ENCODE assay signal across 12 cellular contexts in the genomic region with DNA sequence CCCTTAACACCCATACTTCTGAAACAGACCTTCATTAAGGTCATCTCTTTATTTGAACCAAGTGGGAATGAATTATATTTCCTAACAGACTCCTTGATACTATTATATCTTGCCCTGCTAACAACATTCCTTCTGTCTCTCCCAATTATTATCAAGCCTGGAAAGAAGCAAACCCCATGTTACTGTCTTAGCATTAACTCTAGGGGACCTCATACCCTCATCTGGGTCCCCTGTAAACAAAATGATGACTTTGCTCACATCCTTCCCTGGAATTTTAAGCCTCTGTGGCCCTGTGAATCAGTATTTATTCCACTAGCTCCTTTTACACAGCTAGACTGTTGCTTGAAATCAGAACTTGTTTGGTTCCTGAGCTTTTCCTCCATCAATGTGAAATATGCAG. TPM values are rescaled to one million over a fixed set of nuclear protein-coding genes. Genes with fewer than 3 reads are reported as not detected.
DNase-seq lines count a peak whose midpoint lies in the region; ATAC-seq and TF ChIP-seq lines count a peak whose summit lies in the region.
"Had no signal": no experiment of that assay in that cellular context is flagged by ENCODE, and none has a peak within 500 bp of the region (broad histone marks: within the 10 kb centered on the region; RNA-seq: fewer than 3 reads in every experiment).

No MANE protein-coding gene starts in this region.

- TF ChIP-seq CTCF in IMR-90 (conservative IDR thresholded peaks at IDR 0.05; ENCODE audit: low read depth, low read length) (no peak; the same call in 1 of the 2 replicates), psoas muscle (IDR thresholded peaks at IDR 0.05) (no peak)

- H3K79me2 ChIP-seq in ACC112 (ENCODE audit: control insufficient read depth, insufficient read depth, low read length, unreplicated experiment): peaks cover 17% of the 10 kb centered on the region

- dilution Hi-C loops in IMR-90 (cut with HindIII; ENCODE audit: low sequenced_read_pairs, unreplicated experiment): no loop called here

- CTCF ChIA-PET in IMR-90 (lab: Yijun Ruan, JAX): interaction anchor here (0.6 to 1.0 kb wide), 4 partner anchors 58 to 461 kb away, joined by 3 read pairs; no protein-coding TSS in a partner anchor

- H2AFZ ChIP-seq in ACC112 (ENCODE audit: low read length, unreplicated experiment) (no peak overlapping the region), IMR-90 (replicated peaks; ENCODE audit: low read length, poor library complexity) (no peak overlapping the region)

- H3K27ac ChIP-seq in ACC112 (ENCODE audit: low read depth, low read length): peak overlapping the region; percentile 97
- H3K27ac ChIP-seq in IMR-90 (ENCODE audit: insufficient read depth, low read length): peak overlapping the region; percentile 87
- H3K27ac ChIP-seq in psoas muscle: peak overlapping the region; percentile 89

- H4K91ac ChIP-seq in IMR-90 (ENCODE audit: insufficient read depth, low read depth, low read length): peak overlapping the region; percentile 99

- H3K56ac ChIP-seq in IMR-90 (ENCODE audit: extremely low read depth, insufficient read depth, low read length): peak overlapping the region; percentile 94

- intact Hi-C loops in IMR-90 (cut with micrococcal nuclease): loop anchor here (1.0 to 2.0 kb wide), 4 partner anchors 15 to 298 kb away; no protein-coding TSS in a partner anchor
- intact Hi-C loops in psoas muscle (cut with DNase I): no loop called here
- intact Hi-C loops in left colon (cut with DNase I, micrococcal nuclease): no loop called here

- H3K14ac ChIP-seq in IMR-90 (replicated peaks; ENCODE audit: low read depth, low read length): peak overlapping the region; percentile 95

- H3K4me3 ChIP-seq in ACC112 (ENCODE audit: low read depth, low read length) (no peak overlapping the region), IMR-90 (ENCODE audit: insufficient read depth, low read depth, low read length) (no peak overlapping the region), psoas muscle (no peak overlapping the region)

- H4K20me1 ChIP-seq in IMR-90 (ENCODE audit: insufficient read depth, low read length): no peaks in the 10 kb centered on the region

- peak overlapping the region; percentile 53 for H3K18ac ChIP-seq in IMR-90 (ENCODE audit: low read depth, low read length)

- DNase-seq in IMR-90: peak; percentile 62
- DNase-seq in fibroblast of gingiva (ENCODE audit: low read depth): peak; percentile 86
- no peak for DNase-seq in psoas muscle
- DNase-seq in left colon: no peak
- no peak for DNase-seq in CD1c-positive myeloid dendritic cell (ENCODE audit: extremely low spot score)
- DNase-seq: activated gamma-delta T cell; effector memory CD4-positive, alpha-beta T cell; NCI-H1930; NCI-H748 treated with DMSO at 0.1 percent for 48 hours had no signal

- no peaks in the 10 kb centered on the region for H3K9me3 ChIP-seq in IMR-90 (ENCODE audit: control insufficient read depth, insufficient read depth, low read length)
- H3K9me3 ChIP-seq in psoas muscle: no peaks in the 10 kb centered on the region

- H2BK20ac ChIP-seq in IMR-90 (ENCODE audit: low read depth, low read length): peak overlapping the region; percentile 97

- peak overlapping the region; percentile 99 for H2AK5ac ChIP-seq in IMR-90 (ENCODE audit: low read depth, low read length)

- peaks cover 15 to 49% of the 10 kb centered on the region in 2 experiments; a peak in 3 of 4 replicates for H3K79me1 ChIP-seq in IMR-90 (ENCODE audit: low read depth in 1 of 2, low read length in 2 of 2)

- peaks cover 8% of the 10 kb centered on the region; the same call in 1 of the 2 replicates for H3K36me3 ChIP-seq in ACC112 (ENCODE audit: insufficient read depth, low read length)
- H3K36me3 ChIP-seq in IMR-90 (ENCODE audit: control insufficient read depth, insufficient read depth, low read length): no peaks in the 10 kb centered on the region; the same call in 1 of the 2 replicates
- H3K36me3 ChIP-seq in psoas muscle (ENCODE audit: insufficient read depth in 1 of 2, low read depth in 1 of 2): no peaks in the 10 kb centered on the region

- H3K4me1 ChIP-seq in ACC112 (ENCODE audit: control insufficient read depth, insufficient read depth, low read length, unreplicated experiment): peaks cover 73% of the 10 kb centered on the region
- H3K4me1 ChIP-seq in IMR-90 (ENCODE audit: control insufficient read depth, insufficient read depth, low read length): peaks cover 18% of the 10 kb centered on the region
- H3K4me1 ChIP-seq in psoas muscle: peaks cover 31% of the 10 kb centered on the region

- peak overlapping the region; percentile 99 for H3K4ac ChIP-seq in IMR-90 (ENCODE audit: low read depth, low read length)

- peak overlapping the region; percentile 53 for H2AK9ac ChIP-seq in IMR-90 (replicated peaks; ENCODE audit: low read depth, low read length, poor library complexity)

- peak overlapping the region; percentile 25; the same call in 1 of the 2 replicates for H3K4me2 ChIP-seq in IMR-90 (ENCODE audit: low read depth, low read length)

- H2BK5ac ChIP-seq in IMR-90 (ENCODE audit: low read depth, low read length, poor library complexity, severe bottlenecking): peak overlapping the region; percentile 98

- peak overlapping the region; percentile 38; the same call in 1 of the 2 replicates for H3K9ac ChIP-seq in IMR-90 (ENCODE audit: low read depth, low read length)

- BruUV-seq in IMR-90 (replicated peaks; lab: Mats Ljungman, UMichigan): no TSS peak

- H3K23ac ChIP-seq in IMR-90 (ENCODE audit: low read depth, low read length): peak overlapping the region; percentile 94

- POLR2A ChIA-PET in IMR-90 (lab: Charles Lee; ENCODE audit: unreplicated experiment): no interaction called here

- H4K8ac ChIP-seq in IMR-90 (ENCODE audit: low read depth in 2 of 2, low read length in 2 of 2): peak overlapping the region; percentile 83 to 90

- peak; percentile 51 for ATAC-seq in IMR-90 (ENCODE audit: low read depth)
- peak in 1 of 4 donors; percentile 16 for ATAC-seq in psoas muscle
- ATAC-seq in left colon: no peak
- ATAC-seq in GM19395 (IDR thresholded peaks at IDR 0.05; ENCODE audit: unreplicated experiment): no peak
- no peak for ATAC-seq in HG02678 (IDR thresholded peaks at IDR 0.05; ENCODE audit: unreplicated experiment)

- no peaks in the 10 kb centered on the region for H3K27me3 ChIP-seq in ACC112 (ENCODE audit: insufficient read depth, low read length)
- H3K27me3 ChIP-seq in IMR-90 (ENCODE audit: control insufficient read depth, insufficient read depth, low read length): no peaks in the 10 kb centered on the region
- no peaks in the 10 kb centered on the region for H3K27me3 ChIP-seq in psoas muscle (ENCODE audit: insufficient read depth in 3 of 3, low read length in 2 of 3)

- in situ Hi-C loops in IMR-90 (cut with MboI; ENCODE audit: low sequenced_read_pairs): loop anchor here (5.0 kb wide), 3 partner anchors 83 to 383 kb away; no protein-coding TSS in a partner anchor

- TF ChIP-seq RAD21 in IMR-90 (IDR thresholded peaks at IDR 0.05; ENCODE audit: low read length): peak; percentile 11; the same call in 1 of the 2 replicates

- TF ChIP-seq POLR2A in IMR-90 (IDR thresholded peaks at IDR 0.05; ENCODE audit: low read depth, low read length): no peak

- peak overlapping the region; percentile 99 for H2BK120ac ChIP-seq in IMR-90 (ENCODE audit: low read depth, low read length)

- H3K9me1 ChIP-seq in IMR-90 (ENCODE audit: insufficient read depth, low read length): peaks cover 23% of the 10 kb centered on the region

- peak overlapping the region; percentile 94 for H4K5ac ChIP-seq in IMR-90 (ENCODE audit: low read depth, low read length)

- peak overlapping the region; percentile 94; the same call in 2 of the 3 replicates for H2BK15ac ChIP-seq in IMR-90 (ENCODE audit: low read depth, low read length)

TF ChIP-seq in IMR-90, 13 proteins besides CTCF, POLR2A, EP300 and RAD21 (continues in another document):
- TF ChIP-seq RCOR1 (IDR thresholded peaks at IDR 0.05; ENCODE audit: insufficient replicate concordance, low read length): no peak
- no peak for TF ChIP-seq CEBPB (IDR thresholded peaks at IDR 0.05; ENCODE audit: low read depth, low read length)
- TF ChIP-seq NFE2L2 (IDR thresholded peaks at IDR 0.05; ENCODE audit: low read depth, low read length): no peak
- TF ChIP-seq SMC3 (IDR thresholded peaks at IDR 0.05; ENCODE audit: low read depth, low read length): no peak
- TF ChIP-seq MXI1 (IDR thresholded peaks at IDR 0.05; ENCODE audit: borderline replicate concordance, low read depth, low read length): no peak
- TF ChIP-seq, protein P1, sequence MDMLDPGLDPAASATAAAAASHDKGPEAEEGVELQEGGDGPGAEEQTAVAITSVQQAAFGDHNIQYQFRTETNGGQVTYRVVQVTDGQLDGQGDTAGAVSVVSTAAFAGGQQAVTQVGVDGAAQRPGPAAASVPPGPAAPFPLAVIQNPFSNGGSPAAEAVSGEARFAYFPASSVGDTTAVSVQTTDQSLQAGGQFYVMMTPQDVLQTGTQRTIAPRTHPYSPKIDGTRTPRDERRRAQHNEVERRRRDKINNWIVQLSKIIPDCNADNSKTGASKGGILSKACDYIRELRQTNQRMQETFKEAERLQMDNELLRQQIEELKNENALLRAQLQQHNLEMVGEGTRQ (IDR thresholded peaks at IDR 0.05; ENCODE audit: low read depth, low read length): no peak
- no peak for TF ChIP-seq BHLHE40 (IDR thresholded peaks at IDR 0.05; ENCODE audit: low read depth, low read length)
- TF ChIP-seq, protein P2, sequence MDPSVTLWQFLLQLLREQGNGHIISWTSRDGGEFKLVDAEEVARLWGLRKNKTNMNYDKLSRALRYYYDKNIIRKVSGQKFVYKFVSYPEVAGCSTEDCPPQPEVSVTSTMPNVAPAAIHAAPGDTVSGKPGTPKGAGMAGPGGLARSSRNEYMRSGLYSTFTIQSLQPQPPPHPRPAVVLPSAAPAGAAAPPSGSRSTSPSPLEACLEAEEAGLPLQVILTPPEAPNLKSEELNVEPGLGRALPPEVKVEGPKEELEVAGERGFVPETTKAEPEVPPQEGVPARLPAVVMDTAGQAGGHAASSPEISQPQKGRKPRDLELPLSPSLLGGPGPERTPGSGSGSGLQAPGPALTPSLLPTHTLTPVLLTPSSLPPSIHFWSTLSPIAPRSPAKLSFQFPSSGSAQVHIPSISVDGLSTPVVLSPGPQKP (IDR thresholded peaks at IDR 0.05; ENCODE audit: borderline replicate concordance, low read depth, low read length): no peak

RNA-seq across cellular contexts. Expression of gene BCL10, which starts 38.3 kb away (rescaled TPM):
- total RNA-seq in IMR-90 (2012; rRNA removed) (30.5 and 51.4 TPM in 2 replicates), psoas muscle (10 to 100 TPM in 1 of 4 donors, 1 to 10 TPM in 3; 4.2 to 10.9 (median 8.7) TPM), left colon (100 to 1,000 TPM; 108 to 115 TPM)
- polyA plus RNA-seq in IMR-90 (2012; rRNA removed) (11.2 and 15.3 TPM in 2 replicates), psoas muscle (1 to 10 TPM; 2.9 to 8.9 (median 5.2) TPM)
- 3.2 and 4.2 TPM in 2 replicates for polyA plus RNA-seq in IMR-90 (2012; cell fraction: cytosol; rRNA removed)
- 4.7 and 10.9 TPM in 2 replicates for polyA plus RNA-seq in IMR-90 (2012; cell fraction: nucleus; rRNA removed; ENCODE audit: low replicate concordance)

RNA-seq across cellular contexts. Expression of gene C1orf52, which starts 55.3 kb away (rescaled TPM):
- total RNA-seq in IMR-90 (2012; rRNA removed) (16.3 and 23.1 TPM in 2 replicates), psoas muscle (10 to 100 TPM; 10.2 to 20.7 (median 13.1) TPM), left colon (10 to 100 TPM; 17.4 to 20.3 TPM)
- polyA plus RNA-seq in IMR-90 (2012; rRNA removed) (31.3 and 33.5 TPM in 2 replicates), psoas muscle (10 to 100 TPM; 13.3 to 28.8 (median 20.7) TPM)
- 22.6 and 25.9 TPM in 2 replicates for polyA plus RNA-seq in IMR-90 (2012; cell fraction: cytosol; rRNA removed)
- polyA plus RNA-seq in IMR-90 (2012; cell fraction: nucleus; rRNA removed; ENCODE audit: low replicate concordance): 36.7 and 40.2 TPM in 2 replicates

Comparison
In these comparisons a context has a peak if more than half of its experiments do, and no peak if none do; other contexts are left out.
1. DNase-seq: peak in IMR-90 (single experiment) and fibroblast of gingiva (single experiment); none in psoas muscle (0 of 2), left colon (0 of 2) and CD1c-positive myeloid dendritic cell (single experiment).
2. Peak in every context shown above with its lines, with median percentiles within 50 percentile points of each other: H3K27ac ChIP-seq.